Comparison of ENCODE assay signal across 19 cellular contexts in genomic region chr5:132046915-132047314, GRCh38. TPM values are rescaled to one million over a fixed set of nuclear protein-coding genes. Genes with fewer than 3 reads are reported as not detected.
A peak's percentile ranks its signal among the peaks of the same experiment; 100 is the strongest.
DNase-seq lines count a peak whose midpoint lies in the region; ATAC-seq and TF ChIP-seq lines count a peak whose summit lies in the region.
"Had no signal": no experiment of that assay in that cellular context is flagged by ENCODE, and none has a peak within 500 bp of the region (broad histone marks: within the 10 kb centered on the region; RNA-seq: fewer than 3 reads in every experiment).

No MANE protein-coding gene starts in this region.

- TF ChIP-seq CTCF in WTC11 (IDR thresholded peaks at IDR 0.05) (no peak), left lung (IDR thresholded peaks at IDR 0.05) (no peak), SK-N-SH (IDR thresholded peaks at IDR 0.05) (no peak)

- no peaks in the 10 kb centered on the region for H3K36me3 ChIP-seq in left lung
- H3K36me3 ChIP-seq in SK-N-SH (replicated peaks in 1 of 2; ENCODE audit: control insufficient read depth in 1 of 2, insufficient read depth in 2 of 2, low read length in 1 of 2) = no peaks in the 10 kb centered on the region
- H3K36me3 ChIP-seq: BLaER1 treated with 17β-estradiol and CSF1 and Interleukin-3, amounts not matched to agents 10 nM and 100 nM; HAP-1 had no signal

- peaks cover 0 to 19% of the 10 kb centered on the region in 2 donors for H3K27me3 ChIP-seq in left lung
- H3K27me3 ChIP-seq in SK-N-SH (ENCODE audit: insufficient read depth) = no peaks in the 10 kb centered on the region

- H3K4me1 Mint-ChIP-seq in WTC11 = peaks cover 14% of the 10 kb centered on the region

- no peaks in the 10 kb centered on the region for H4K20me1 ChIP-seq in SK-N-SH (ENCODE audit: insufficient read depth)
- H4K20me1 ChIP-seq: BLaER1 treated with 17β-estradiol and CSF1 and Interleukin-3, amounts not matched to agents 10 nM and 100 nM had no signal

- no peaks in the 10 kb centered on the region for H3K79me2 ChIP-seq in SK-N-SH (ENCODE audit: insufficient read depth)

- H3F3A ChIP-seq in SK-N-SH (replicated peaks; ENCODE audit: insufficient read depth) = no peaks in the 10 kb centered on the region

- peak; percentile 16 for DNase-seq in NCI-H345 (lab: John Stamatoyannopoulos, UW)
- no peak for DNase-seq in NCI-H345 treated with DMSO at 0.1 percent for 48 hours (lab: John Stamatoyannopoulos, UW; ENCODE audit: unreplicated experiment)
- DNase-seq in Ammon's horn (ENCODE audit: low spot score) = peak; percentile 0
- DNase-seq in WTC11 (ENCODE audit: low spot score) = no peak
- DNase-seq in left lung = peak in 1 of 2 donors; percentile 29
- DNase-seq in NCI-H510A (lab: John Stamatoyannopoulos, UW) = no peak
- DNase-seq in SK-N-SH = no peak
- DNase-seq: DMS 273 treated with DMSO at 0.1 percent for 48 hours, IMR-90, Kasumi-1, NCI-H1417, NCI-H2029, NCI-H774, PC-9, Right ventricle myocardium superior had no signal

- H3K27ac Mint-ChIP-seq in WTC11 = no peak overlapping the region

- TF ChIP-seq RAD21 in SK-N-SH (IDR thresholded peaks at IDR 0.05; ENCODE audit: low read length) = no peak

- H3K9me3 Mint-ChIP-seq in WTC11 = peaks cover 3% of the 10 kb centered on the region

- H3K4me1 ChIP-seq in left lung (no peaks in the 10 kb centered on the region), SK-N-SH (ENCODE audit: control insufficient read depth in 1 of 2, insufficient read depth in 2 of 2, low read depth in 1 of 2, low read length in 1 of 2) (no peaks in the 10 kb centered on the region)
- H3K4me1 ChIP-seq: HAP-1 had no signal

- H3K9me2 ChIP-seq in SK-N-SH = no peaks in the 10 kb centered on the region

- H3K9ac ChIP-seq in SK-N-SH = no peak overlapping the region
- H3K9ac ChIP-seq: BLaER1 treated with 17β-estradiol and CSF1 and Interleukin-3, amounts not matched to agents 10 nM and 100 nM had no signal

- no peaks in the 10 kb centered on the region for H3K27me3 Mint-ChIP-seq in WTC11 (ENCODE audit: low read depth)

- H2AFZ ChIP-seq in SK-N-SH (ENCODE audit: low read depth) = no peak overlapping the region
- H2AFZ ChIP-seq: PC-9 had no signal

- H3K4me3 ChIP-seq in left lung (no peak overlapping the region), SK-N-SH (ENCODE audit: low read depth in 2 of 2, low read length in 1 of 2) (no peak overlapping the region)
- H3K4me3 ChIP-seq: BLaER1 treated with 17β-estradiol and CSF1 and Interleukin-3, amounts not matched to agents 10 nM and 100 nM; HAP-1; PC-9 had no signal

- intact Hi-C loops in left lung (cut with DNase I) = no loop called here

- CTCF ChIA-PET in WTC11 (lab: Charles Lee) (no interaction called here), SK-N-SH (lab: Yijun Ruan, JAX) (no interaction called here)

- POLR2A ChIA-PET in WTC11 (lab: Charles Lee) (no interaction called here), SK-N-SH (lab: Yijun Ruan, JAX) (no interaction called here)

- no peak for TF ChIP-seq EP300 in SK-N-SH (IDR thresholded peaks at IDR 0.05; ENCODE audit: borderline replicate concordance in 1 of 2, low read depth in 1 of 2, low read length in 1 of 2)

- ATAC-seq in WTC11 (peak; percentile 62), left lung (peak; percentile 34), GM21360 (IDR thresholded peaks at IDR 0.05; ENCODE audit: unreplicated experiment) (no peak)

- H3K36me3 Mint-ChIP-seq in WTC11 = no peaks in the 10 kb centered on the region

- H3K9me3 ChIP-seq in left lung = no peaks in the 10 kb centered on the region
- H3K9me3 ChIP-seq in SK-N-SH = no peaks in the 10 kb centered on the region
- H3K9me3 ChIP-seq: HAP-1 had no signal

- 57% methylated on average over 7 of the region's 7 CpGs for WGBS in SK-N-SH (ENCODE audit: low lambda C conversion rate)

- no peak overlapping the region for H3K27ac ChIP-seq in left lung
- H3K27ac ChIP-seq in SK-N-SH (ENCODE audit: low read depth in 2 of 2, low read length in 1 of 2) = no peak overlapping the region
- H3K27ac ChIP-seq: 22Rv1; BLaER1 treated with 17β-estradiol and CSF1 and Interleukin-3, amounts not matched to agents 10 nM and 100 nM; PC-9 had no signal

- H3K4me3 Mint-ChIP-seq in WTC11 = no peak overlapping the region

- no peak overlapping the region for H3K4me2 ChIP-seq in SK-N-SH
- H3K4me2 ChIP-seq: BLaER1 treated with 17β-estradiol and CSF1 and Interleukin-3, amounts not matched to agents 10 nM and 100 nM; PC-9 had no signal

TF ChIP-seq in WTC11, 78 proteins besides CTCF, POLR2A, EP300 and RAD21:
- no peak for TF ChIP-seq MLX (CRISPR knock-in tag; IDR thresholded peaks at IDR 0.05)
- no peak for TF ChIP-seq ATF3 (CRISPR knock-in tag; conservative IDR thresholded peaks at IDR 0.05)
- TF ChIP-seq SMAD4 (CRISPR knock-in tag; IDR thresholded peaks at IDR 0.05) = no peak
- TF ChIP-seq ZNF317 (CRISPR knock-in tag; IDR thresholded peaks at IDR 0.05; ENCODE audit: borderline replicate concordance, low read depth) = no peak
- no peak for TF ChIP-seq CREM (CRISPR knock-in tag; IDR thresholded peaks at IDR 0.05)
- no peak for TF ChIP-seq SOX15 (CRISPR knock-in tag; IDR thresholded peaks at IDR 0.05)

TF ChIP-seq in SK-N-SH, 30 proteins besides CTCF, POLR2A, EP300 and RAD21:
- TF ChIP-seq MEF2A (IDR thresholded peaks at IDR 0.05; ENCODE audit: borderline replicate concordance, low read depth) = no peak
- TF ChIP-seq SIN3A (IDR thresholded peaks at IDR 0.05; ENCODE audit: borderline replicate concordance, low read depth, low read length) = no peak
- TF ChIP-seq MAX (IDR thresholded peaks at IDR 0.05; ENCODE audit: low read depth) = no peak
- TF ChIP-seq TAF1 (IDR thresholded peaks at IDR 0.05; ENCODE audit: borderline replicate concordance, low read depth, low read length) = no peak

RNA-seq across cellular contexts. Expression of gene IL3, which starts 13.5 kb away (rescaled TPM):
- total RNA-seq in WTC11 (2021) (not detected in 3 replicates), left lung (not detected)
- polyA plus RNA-seq in SK-N-SH (2012; rRNA removed) = not detected in 2 replicates
- not detected in 2 replicates for polyA plus RNA-seq in SK-N-SH (2012; cell fraction: cytosol; rRNA removed)
- not detected in 2 replicates for polyA plus RNA-seq in SK-N-SH (2012; cell fraction: nucleus; rRNA removed)
- total RNA-seq: IMR-90, PC-9, Right ventricle myocardium superior had no signal
- polyA plus RNA-seq: IMR-90 had no signal

RNA-seq across cellular contexts. Expression of gene CSF2, which starts 26.7 kb away (rescaled TPM):
- total RNA-seq in WTC11 (2021) (0.25 TPM in 1 of 3 replicates, not detected in the others), left lung (1 to 10 TPM; 4.6 to 5.1 TPM)
- 0.70 and 0.97 TPM in 2 replicates for polyA plus RNA-seq in SK-N-SH (2012; rRNA removed)
- 0.54 and 0.62 TPM in 2 replicates for polyA plus RNA-seq in SK-N-SH (2012; cell fraction: cytosol; rRNA removed)
- 0.64 and 1.5 TPM in 2 replicates for polyA plus RNA-seq in SK-N-SH (2012; cell fraction: nucleus; rRNA removed)
- total RNA-seq: IMR-90, PC-9, Right ventricle myocardium superior had no signal

RNA-seq across cellular contexts. Expression of gene ACSL6, which starts 35.5 kb away (rescaled TPM):
- total RNA-seq in WTC11 (2021) (2.6 to 4.8 TPM (median 3.7 TPM) in 3 replicates), left lung (1 to 10 TPM in 1 of 2 donors, under 1 TPM in 1; 0.68 to 1.1 TPM)
- polyA plus RNA-seq in SK-N-SH (2012; rRNA removed) = 0.29 and 0.46 TPM in 2 replicates
- 0.09 and 0.17 TPM in 2 replicates for polyA plus RNA-seq in SK-N-SH (2012; cell fraction: cytosol; rRNA removed)
- 1.2 and 2.0 TPM in 2 replicates for polyA plus RNA-seq in SK-N-SH (2012; cell fraction: nucleus; rRNA removed)
- total RNA-seq: IMR-90, PC-9 had no signal
- polyA plus RNA-seq: IMR-90 had no signal

Comparison
In these comparisons a context has a peak if more than half of its experiments do, and no peak if none do; other contexts are left out.
1. DNase-seq: peak in NCI-H345 (single experiment) and Ammon's horn (single experiment); none in NCI-H345 treated with DMSO at 0.1 percent for 48 hours (single experiment), WTC11 (single experiment), NCI-H510A (single experiment) and SK-N-SH (single experiment).